ENCODE assay signal across 7 cellular contexts in genomic region chrX:70998402-70999027, GRCh38.
DNase-seq lines count a peak whose midpoint lies in the region; ATAC-seq and TF ChIP-seq lines count a peak whose summit lies in the region.

No MANE protein-coding gene starts in this region.

- ATAC-seq in GM21447 (IDR thresholded peaks at IDR 0.05; ENCODE audit: unreplicated experiment) (no peak), HG02588 (IDR thresholded peaks at IDR 0.05; ENCODE audit: unreplicated experiment) (no peak)

- no peak overlapping the region for H3K4me2 ChIP-seq in Karpas-422 (ENCODE audit: low read depth, low read length, poor library complexity, severe bottlenecking)

- no peaks in the 10 kb centered on the region for H3K27me3 ChIP-seq in Karpas-422 (ENCODE audit: low read length)
- no peaks in the 10 kb centered on the region for H3K27me3 ChIP-seq in Peyer's patch

- no peaks in the 10 kb centered on the region for H3K9me3 ChIP-seq in Karpas-422 (ENCODE audit: low read length)
- no peaks in the 10 kb centered on the region for H3K9me3 ChIP-seq in Peyer's patch

- H3K79me2 ChIP-seq in Karpas-422 (ENCODE audit: low read length), result no peaks in the 10 kb centered on the region

- TF ChIP-seq CTCF in astrocyte of the cerebellum (IDR thresholded peaks at IDR 0.05; ENCODE audit: low read depth, low read length, missing control alignments) (peak; percentile 46), Peyer's patch (IDR thresholded peaks at IDR 0.05) (peak in 3 of 6 experiments; percentile 8 to 26 (median 22))

- in situ Hi-C loops in G401 (cut with HindIII; ENCODE audit: low sequenced_read_pairs), result no loop called here
- in situ Hi-C loops in astrocyte of the cerebellum (cut with HindIII; ENCODE audit: low sequenced_read_pairs), result no loop called here

- TF ChIP-seq POLR2A in Peyer's patch (IDR thresholded peaks at IDR 0.05), result no peak

- no peaks in the 10 kb centered on the region for H4K20me1 ChIP-seq in Karpas-422 (ENCODE audit: insufficient read depth, low read depth, low read length)

- no peak overlapping the region for H2AFZ ChIP-seq in Karpas-422 (ENCODE audit: low read length)

- H3K36me3 ChIP-seq in Karpas-422 (ENCODE audit: insufficient read depth, low read length) (no peaks in the 10 kb centered on the region), Peyer's patch (no peaks in the 10 kb centered on the region)

- H3K4me3 ChIP-seq in Karpas-422 (ENCODE audit: low read length) (no peak overlapping the region), astrocyte of the cerebellum (ENCODE audit: low read depth, low read length) (no peak overlapping the region), Peyer's patch (no peak overlapping the region)

- H3K9me2 ChIP-seq in Karpas-422 (replicated peaks; ENCODE audit: insufficient read depth, low read length), result no peaks in the 10 kb centered on the region

- H3K27ac ChIP-seq in Karpas-422 (ENCODE audit: low read length) (no peak overlapping the region), Peyer's patch (no peak overlapping the region)

- no peak overlapping the region for H3K9ac ChIP-seq in Karpas-422 (ENCODE audit: low read length)

- H3K4me1 ChIP-seq in Karpas-422 (ENCODE audit: low read length), result no peaks in the 10 kb centered on the region
- no peaks in the 10 kb centered on the region for H3K4me1 ChIP-seq in Peyer's patch

- peak; percentile 25 for DNase-seq in G401 (ENCODE audit: low spot score)
- DNase-seq in Karpas-422, result peak; percentile 70
- DNase-seq in astrocyte of the cerebellum (ENCODE audit: low read depth), result peak; percentile 16
- DNase-seq in lung microvascular endothelial cell (ENCODE audit: low read depth in 2 of 2), result peak; percentile 33 to 46
- DNase-seq in Peyer's patch, result no peak

Comparison
In these comparisons a context has a peak if more than half of its experiments do, and no peak if none do; other contexts are left out.
1. DNase-seq: peak in G401 (single experiment), Karpas-422 (single experiment), astrocyte of the cerebellum (single experiment) and lung microvascular endothelial cell (2 of 2); none in Peyer's patch (0 of 3).